Comparison of ENCODE assay signal across 18 cellular contexts in genomic region chr6:103280417-103280816, GRCh38.
DNase-seq lines count a peak whose midpoint lies in the region; ATAC-seq and TF ChIP-seq lines count a peak whose summit lies in the region.
"Had no signal": no experiment of that assay in that cellular context is flagged by ENCODE, and none has a peak within 500 bp of the region (broad histone marks: within the 10 kb centered on the region; RNA-seq: fewer than 3 reads in every experiment).

No MANE protein-coding gene starts in this region.

- no peaks in the 10 kb centered on the region for H3K36me3 Mint-ChIP-seq in chondrocyte (ENCODE audit: low read depth)
- H3K36me3 Mint-ChIP-seq: CD4-positive, alpha-beta memory T cell had no signal

- H3K36me3 ChIP-seq in HEK293 (ENCODE audit: control insufficient read depth in 2 of 2, insufficient read depth in 1 of 2, low read length in 2 of 2) (no peaks in the 10 kb centered on the region), adrenal gland (replicated peaks in 1 of 2) (no peaks in the 10 kb centered on the region)
- H3K36me3 ChIP-seq: BLaER1 had no signal

- H3K9me3 ChIP-seq in HEK293 (ENCODE audit: control insufficient read depth, insufficient read depth, low read depth, low read length) (no peaks in the 10 kb centered on the region), adrenal gland (replicated peaks in 1 of 3) (no peaks in the 10 kb centered on the region)

- no peak overlapping the region for H3K27ac Mint-ChIP-seq in chondrocyte (ENCODE audit: unreplicated experiment)
- H3K27ac Mint-ChIP-seq: B cell; CD4-positive, alpha-beta memory T cell; GM23338; H9; HFFc6 had no signal

- no peaks in the 10 kb centered on the region for H3K27me3 ChIP-seq in adrenal gland
- H3K27me3 ChIP-seq: BLaER1 had no signal

- H3K4me1 Mint-ChIP-seq in chondrocyte (ENCODE audit: low read depth): no peaks in the 10 kb centered on the region
- H3K4me1 Mint-ChIP-seq: B cell; CD4-positive, alpha-beta memory T cell; GM23338; H9 had no signal

- H3K4me1 ChIP-seq in HEK293 (ENCODE audit: control insufficient read depth, insufficient read depth, low read length) (no peaks in the 10 kb centered on the region), adrenal gland (replicated peaks in 1 of 2) (no peaks in the 10 kb centered on the region)
- H3K4me1 ChIP-seq: BLaER1 had no signal

- H3K27me3 Mint-ChIP-seq in chondrocyte (ENCODE audit: low read depth): no peaks in the 10 kb centered on the region
- H3K27me3 Mint-ChIP-seq: B cell; CD4-positive, alpha-beta memory T cell had no signal

- H3K4me3 ChIP-seq in HEK293 (ENCODE audit: low read depth, low read length) (no peak overlapping the region), adrenal gland (no peak overlapping the region)
- H3K4me3 ChIP-seq: BLaER1, GM23338 had no signal

- no peak for TF ChIP-seq POLR2A in adrenal gland (IDR thresholded peaks at IDR 0.05)

- TF ChIP-seq CTCF in HEK293 (tag by site-specific recombination; IDR thresholded peaks at IDR 0.05) (no peak), adrenal gland (IDR thresholded peaks at IDR 0.05) (no peak), chondrocyte (IDR thresholded peaks at IDR 0.05) (no peak)

- no peak for ATAC-seq in HG02623 (IDR thresholded peaks at IDR 0.05; ENCODE audit: unreplicated experiment)
- ATAC-seq: GM23338, HCT116 had no signal

- CTCF ChIA-PET in HEK293 (lab: Yijun Ruan, JAX): no interaction called here

- 81 to 88% (median 84%) methylated on average over 2 of the region's 2 CpGs for whole genome bisulfite sequencing in adrenal gland, 4 donors

- peaks cover 16% of the 10 kb centered on the region for H3K9me3 Mint-ChIP-seq in chondrocyte (ENCODE audit: low read depth)

- POLR2A ChIA-PET in HEK293 (lab: Yijun Ruan, JAX): no interaction called here

- no peak overlapping the region for H3K27ac ChIP-seq in HEK293 (ENCODE audit: extremely low read depth, low read depth, low read length)
- H3K27ac ChIP-seq in adrenal gland: no peak overlapping the region
- H3K27ac ChIP-seq: BLaER1, C4-2B had no signal

- H3K4me3 Mint-ChIP-seq in chondrocyte (ENCODE audit: unreplicated experiment): no peak overlapping the region
- H3K4me3 Mint-ChIP-seq: B cell; CD4-positive, alpha-beta memory T cell; GM23338; H9; HFFc6 had no signal

- DNase-seq in kidney tubule cell (ENCODE audit: low spot score) (peak; percentile 0), superior temporal gyrus (ENCODE audit: extremely low spot score) (peak; percentile 2), adrenal gland (no peak), chondrocyte (ENCODE audit: low spot score) (no peak)
- DNase-seq: Calu3; CD4-positive, alpha-beta memory T cell; COR-L47; DMS53; DMS79 treated with DMSO at 0.1 percent for 48 hours; H9; HFFc6 had no signal

- intact Hi-C loops in adrenal gland (cut with DNase I): no loop called here

TF ChIP-seq in HEK293, 187 proteins besides CTCF, POLR2A, EP300 and RAD21:
- TF ChIP-seq ZNF768 (tag by site-specific recombination; IDR thresholded peaks at IDR 0.05) (no peak), ZNF777 (tag by site-specific recombination; IDR thresholded peaks at IDR 0.05; ENCODE audit: borderline replicate concordance) (no peak), EGR2 (tag by site-specific recombination; IDR thresholded peaks at IDR 0.05; ENCODE audit: low read depth) (no peak), PRDM4 (tag by site-specific recombination; IDR thresholded peaks at IDR 0.05) (no peak), TRIM28 (IDR thresholded peaks at IDR 0.05; ENCODE audit: borderline replicate concordance, low read length) (peak; percentile 94), ZNF747 (tag by site-specific recombination; IDR thresholded peaks at IDR 0.05) (no peak), ZNF404 (tag by site-specific recombination; IDR thresholded peaks at IDR 0.05) (no peak), ZIC2 (tag by site-specific recombination; IDR thresholded peaks at IDR 0.05) (no peak), ZNF114 (tag by site-specific recombination; IDR thresholded peaks at IDR 0.05) (no peak), ZNF146 (tag by site-specific recombination; IDR thresholded peaks at IDR 0.05) (no peak), SETDB1 (IDR thresholded peaks at IDR 0.05; ENCODE audit: insufficient read length, low read length) (peak; percentile 97), IKZF3 (tag by site-specific recombination; IDR thresholded peaks at IDR 0.05) (no peak)
- TF ChIP-seq, protein P1, sequence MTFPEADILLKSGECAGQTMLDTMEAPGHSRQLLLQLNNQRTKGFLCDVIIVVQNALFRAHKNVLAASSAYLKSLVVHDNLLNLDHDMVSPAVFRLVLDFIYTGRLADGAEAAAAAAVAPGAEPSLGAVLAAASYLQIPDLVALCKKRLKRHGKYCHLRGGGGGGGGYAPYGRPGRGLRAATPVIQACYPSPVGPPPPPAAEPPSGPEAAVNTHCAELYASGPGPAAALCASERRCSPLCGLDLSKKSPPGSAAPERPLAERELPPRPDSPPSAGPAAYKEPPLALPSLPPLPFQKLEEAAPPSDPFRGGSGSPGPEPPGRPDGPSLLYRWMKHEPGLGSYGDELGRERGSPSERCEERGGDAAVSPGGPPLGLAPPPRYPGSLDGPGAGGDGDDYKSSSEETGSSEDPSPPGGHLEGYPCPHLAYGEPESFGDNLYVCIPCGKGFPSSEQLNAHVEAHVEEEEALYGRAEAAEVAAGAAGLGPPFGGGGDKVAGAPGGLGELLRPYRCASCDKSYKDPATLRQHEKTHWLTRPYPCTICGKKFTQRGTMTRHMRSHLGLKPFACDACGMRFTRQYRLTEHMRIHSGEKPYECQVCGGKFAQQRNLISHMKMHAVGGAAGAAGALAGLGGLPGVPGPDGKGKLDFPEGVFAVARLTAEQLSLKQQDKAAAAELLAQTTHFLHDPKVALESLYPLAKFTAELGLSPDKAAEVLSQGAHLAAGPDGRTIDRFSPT (tag by site-specific recombination; IDR thresholded peaks at IDR 0.05): no peak

Comparison
In these comparisons a context has a peak if more than half of its experiments do, and no peak if none do; other contexts are left out.
1. DNase-seq: peak in kidney tubule cell (single experiment) and superior temporal gyrus (single experiment); none in adrenal gland (0 of 7) and chondrocyte (single experiment).